32 cellular contexts compared by ENCODE assay signal in the genomic region with DNA sequence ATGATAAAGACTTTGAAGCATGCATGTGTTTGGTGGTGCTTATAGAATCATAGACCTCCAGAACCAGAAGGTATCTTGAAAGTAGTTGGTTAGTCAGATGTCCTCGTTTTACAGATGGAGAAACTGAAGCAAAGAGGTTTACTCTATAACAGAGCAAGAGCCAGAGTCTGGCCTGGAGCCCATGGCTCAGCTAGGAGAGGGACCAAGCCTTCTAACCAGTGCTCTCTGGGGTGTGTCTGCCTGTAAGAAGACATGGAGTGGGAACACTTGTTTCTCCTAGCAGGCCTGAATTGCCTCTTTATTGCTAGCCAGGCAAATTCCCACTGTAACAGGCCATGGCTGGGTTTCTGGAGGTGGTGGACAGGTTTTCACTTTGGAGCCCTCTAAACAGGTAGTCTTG.
DNase-seq lines count a peak whose midpoint lies in the region; ATAC-seq and TF ChIP-seq lines count a peak whose summit lies in the region.
"Had no signal": no experiment of that assay in that cellular context is flagged by ENCODE, and none has a peak within 500 bp of the region (broad histone marks: within the 10 kb centered on the region; RNA-seq: fewer than 3 reads in every experiment).

No MANE protein-coding gene starts in this region.

- no peaks in the 10 kb centered on the region for H3K36me3 Mint-ChIP-seq in activated CD4-positive, alpha-beta T cell treated with anti-CD3 and anti-CD28 coated beads for 36 hours (ENCODE audit: low read depth)
- H3K36me3 Mint-ChIP-seq: CD14-positive monocyte; CD4-positive, alpha-beta memory T cell; CD4-positive, CD25-positive, alpha-beta regulatory T cell; CD8-positive, alpha-beta T cell had no signal

- POLR2A ChIA-PET in activated CD4-positive, alpha-beta T cell treated with anti-CD3 and anti-CD28 coated beads for 36 hours (lab: Charles Lee) = no interaction called here

- H3K27me3 Mint-ChIP-seq in activated CD4-positive, alpha-beta T cell treated with anti-CD3 and anti-CD28 coated beads for 36 hours = peaks cover 2% of the 10 kb centered on the region
- H3K27me3 Mint-ChIP-seq: B cell; CD4-positive, alpha-beta T cell had no signal

- peaks cover 2% of the 10 kb centered on the region for H3K9me3 Mint-ChIP-seq in activated CD4-positive, alpha-beta T cell treated with anti-CD3 and anti-CD28 coated beads for 36 hours (ENCODE audit: low read depth)
- H3K9me3 Mint-ChIP-seq: CD4-positive, alpha-beta T cell had no signal

- H3K4me3 Mint-ChIP-seq in activated CD4-positive, alpha-beta T cell treated with anti-CD3 and anti-CD28 coated beads for 36 hours = no peak overlapping the region
- H3K4me3 Mint-ChIP-seq: B cell; CD14-positive monocyte; CD4-positive, alpha-beta memory T cell; CD4-positive, alpha-beta T cell; CD4-positive, CD25-positive, alpha-beta regulatory T cell; CD8-positive, alpha-beta memory T cell; CD8-positive, alpha-beta T cell had no signal

- WGBS in thyroid gland, 2 donors = 0% methylated on average over 1 of the region's 1 CpG

- H3K27ac Mint-ChIP-seq in activated CD4-positive, alpha-beta T cell treated with anti-CD3 and anti-CD28 coated beads for 36 hours = no peak overlapping the region
- H3K27ac Mint-ChIP-seq: B cell; CD14-positive monocyte; CD4-positive, alpha-beta memory T cell; CD4-positive, alpha-beta T cell; CD4-positive, CD25-positive, alpha-beta regulatory T cell; CD8-positive, alpha-beta memory T cell; CD8-positive, alpha-beta T cell had no signal

- H3K27me3 ChIP-seq in left lung (no peaks in the 10 kb centered on the region), thyroid gland (no peaks in the 10 kb centered on the region)
- H3K27me3 ChIP-seq: BE2C; BLaER1; BLaER1 treated with 17β-estradiol and CSF1 and Interleukin-3, amounts not matched to agents 10 nM and 100 nM had no signal

- TF ChIP-seq POLR2A in thyroid gland (IDR thresholded peaks at IDR 0.05) = no peak

- no peaks in the 10 kb centered on the region for H3K4me1 Mint-ChIP-seq in activated CD4-positive, alpha-beta T cell treated with anti-CD3 and anti-CD28 coated beads for 36 hours
- H3K4me1 Mint-ChIP-seq: B cell; CD4-positive, alpha-beta memory T cell; CD4-positive, CD25-positive, alpha-beta regulatory T cell; CD8-positive, alpha-beta memory T cell had no signal

- H3K36me3 ChIP-seq in left lung (no peaks in the 10 kb centered on the region), thyroid gland (no peaks in the 10 kb centered on the region)
- H3K36me3 ChIP-seq: BE2C; BLaER1; BLaER1 treated with 17β-estradiol and CSF1 and Interleukin-3, amounts not matched to agents 10 nM and 100 nM had no signal

- no peaks in the 10 kb centered on the region for H3K9me3 ChIP-seq in left lung
- no peaks in the 10 kb centered on the region for H3K9me3 ChIP-seq in thyroid gland
- H3K9me3 ChIP-seq: A549, BE2C, BLaER1, Caco-2 had no signal

- H3K4me3 ChIP-seq in left lung (no peak overlapping the region), thyroid gland (replicated peaks in 1 of 3) (no peak overlapping the region)
- H3K4me3 ChIP-seq: A549; BLaER1; BLaER1 treated with 17β-estradiol and CSF1 and Interleukin-3, amounts not matched to agents 10 nM and 100 nM had no signal

- ATAC-seq in left lung = peak; percentile 75
- no peak for ATAC-seq in activated CD4-positive, alpha-beta T cell treated with anti-CD3 and anti-CD28 coated beads for 36 hours
- ATAC-seq in stimulated activated naive CD8-positive, alpha-beta T cell treated with anti-CD3 and anti-CD28 coated beads, Interleukin-15, Interleukin-2, amounts not matched to agents 100 U/mL and 50 U/mL, for 24 hours = no peak
- ATAC-seq: A549; CD8-positive, alpha-beta T cell had no signal

- DNase-seq in islet precursor cell (peak; percentile 30), left lung (no peak), thyroid gland (peak; percentile 79 to 83)
- no peak for DNase-seq in activated CD4-positive, alpha-beta T cell treated with anti-CD3 and anti-CD28 coated beads for 36 hours
- no peak for DNase-seq in activated CD4-positive, alpha-beta T cell treated with anti-CD3 and anti-CD28 coated beads, Interleukin-2, amount 50 U/mL, for 1 hour
- no peak for DNase-seq in stimulated activated naive CD8-positive, alpha-beta T cell treated with anti-CD3 and anti-CD28 coated beads, Interleukin-15, Interleukin-2, amounts not matched to agents 100 U/mL and 50 U/mL, for 24 hours
- DNase-seq: 8988T; ACHN; AML-193; BE2C; C1 segment of cervical spinal cord; Caco-2; Calu3; CD4-positive, alpha-beta memory T cell; CD4-positive, alpha-beta T cell; CD4-positive, CD25-positive, alpha-beta regulatory T cell; CD8-positive, alpha-beta memory T cell; CD8-positive, alpha-beta T cell; COR-L47; DMS 273 treated with DMSO at 0.1 percent for 48 hours; DMS153; DMS53; DMS79; DMS79 treated with DMSO at 0.1 percent for 48 hours; DND-41; EL had no signal

- intact Hi-C loops in left lung (cut with DNase I) (no loop called here), thyroid gland (cut with DNase I) (no loop called here)
- intact Hi-C loops in activated CD4-positive, alpha-beta T cell treated with anti-CD3 and anti-CD28 coated beads for 36 hours (cut with DNase I, micrococcal nuclease) = no loop called here

- no peaks in the 10 kb centered on the region for H3K4me1 ChIP-seq in left lung
- peaks cover 0 to 3% of the 10 kb centered on the region in 2 donors for H3K4me1 ChIP-seq in thyroid gland
- H3K4me1 ChIP-seq: A549, BE2C, BLaER1 had no signal

- H3K27ac ChIP-seq in left lung = no peak overlapping the region
- no peak overlapping the region for H3K27ac ChIP-seq in thyroid gland
- H3K27ac ChIP-seq: 22Rv1; A549; BLaER1; BLaER1 treated with 17β-estradiol and CSF1 and Interleukin-3, amounts not matched to agents 10 nM and 100 nM had no signal

- TF ChIP-seq CTCF in left lung (IDR thresholded peaks at IDR 0.05) (no peak), thyroid gland (IDR thresholded peaks at IDR 0.05) (no peak)

- CTCF ChIA-PET in activated CD4-positive, alpha-beta T cell treated with anti-CD3 and anti-CD28 coated beads for 36 hours (lab: Charles Lee) = interaction anchor here (1.6 kb wide), 1 partner anchor 11 kb away, joined by 7 read pairs; no protein-coding TSS in a partner anchor

Comparison
In these comparisons a context has a peak if more than half of its experiments do, and no peak if none do; other contexts are left out.
1. DNase-seq: peak in islet precursor cell (single experiment) and thyroid gland (2 of 2); none in left lung (0 of 2), activated CD4-positive, alpha-beta T cell treated with anti-CD3 and anti-CD28 coated beads for 36 hours (single experiment), activated CD4-positive, alpha-beta T cell treated with anti-CD3 and anti-CD28 coated beads, Interleukin-2, amount 50 U/mL, for 1 hour (single experiment) and stimulated activated naive CD8-positive, alpha-beta T cell treated with anti-CD3 and anti-CD28 coated beads, Interleukin-15, Interleukin-2, amounts not matched to agents 100 U/mL and 50 U/mL, for 24 hours (single experiment).